In the genomic region with DNA sequence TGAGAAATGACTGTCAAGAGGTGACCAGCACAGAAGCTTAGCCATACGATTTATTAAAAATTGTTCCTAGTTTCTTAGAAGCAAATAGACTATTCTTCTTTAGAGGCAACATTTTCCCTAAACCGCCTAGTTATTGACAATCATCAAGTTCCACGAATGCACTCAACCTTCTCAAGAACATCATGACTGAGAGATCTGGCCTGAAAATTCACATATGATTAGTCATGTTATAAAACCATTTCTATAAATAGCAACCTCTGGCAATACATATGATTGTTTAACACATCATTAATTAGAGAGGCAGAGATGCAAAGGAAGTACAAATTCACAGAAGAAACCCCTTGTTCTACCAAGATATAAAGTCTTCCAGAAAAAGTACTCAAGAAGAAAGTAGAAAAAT, we compare ENCODE assay signal across 1 cellular context.
TF ChIP-seq lines count a peak whose summit lies in the region.

No MANE protein-coding gene starts in this region.

TF ChIP-seq in K562, 482 proteins besides CTCF, POLR2A, EP300 and RAD21 (continued from another document):
- TF ChIP-seq, protein P1, sequence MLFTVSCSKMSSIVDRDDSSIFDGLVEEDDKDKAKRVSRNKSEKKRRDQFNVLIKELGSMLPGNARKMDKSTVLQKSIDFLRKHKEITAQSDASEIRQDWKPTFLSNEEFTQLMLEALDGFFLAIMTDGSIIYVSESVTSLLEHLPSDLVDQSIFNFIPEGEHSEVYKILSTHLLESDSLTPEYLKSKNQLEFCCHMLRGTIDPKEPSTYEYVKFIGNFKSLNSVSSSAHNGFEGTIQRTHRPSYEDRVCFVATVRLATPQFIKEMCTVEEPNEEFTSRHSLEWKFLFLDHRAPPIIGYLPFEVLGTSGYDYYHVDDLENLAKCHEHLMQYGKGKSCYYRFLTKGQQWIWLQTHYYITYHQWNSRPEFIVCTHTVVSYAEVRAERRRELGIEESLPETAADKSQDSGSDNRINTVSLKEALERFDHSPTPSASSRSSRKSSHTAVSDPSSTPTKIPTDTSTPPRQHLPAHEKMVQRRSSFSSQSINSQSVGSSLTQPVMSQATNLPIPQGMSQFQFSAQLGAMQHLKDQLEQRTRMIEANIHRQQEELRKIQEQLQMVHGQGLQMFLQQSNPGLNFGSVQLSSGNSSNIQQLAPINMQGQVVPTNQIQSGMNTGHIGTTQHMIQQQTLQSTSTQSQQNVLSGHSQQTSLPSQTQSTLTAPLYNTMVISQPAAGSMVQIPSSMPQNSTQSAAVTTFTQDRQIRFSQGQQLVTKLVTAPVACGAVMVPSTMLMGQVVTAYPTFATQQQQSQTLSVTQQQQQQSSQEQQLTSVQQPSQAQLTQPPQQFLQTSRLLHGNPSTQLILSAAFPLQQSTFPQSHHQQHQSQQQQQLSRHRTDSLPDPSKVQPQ (CRISPR knock-in tag; IDR thresholded peaks at IDR 0.05; ENCODE audit: borderline replicate concordance): no peak
- TF ChIP-seq, protein P2, sequence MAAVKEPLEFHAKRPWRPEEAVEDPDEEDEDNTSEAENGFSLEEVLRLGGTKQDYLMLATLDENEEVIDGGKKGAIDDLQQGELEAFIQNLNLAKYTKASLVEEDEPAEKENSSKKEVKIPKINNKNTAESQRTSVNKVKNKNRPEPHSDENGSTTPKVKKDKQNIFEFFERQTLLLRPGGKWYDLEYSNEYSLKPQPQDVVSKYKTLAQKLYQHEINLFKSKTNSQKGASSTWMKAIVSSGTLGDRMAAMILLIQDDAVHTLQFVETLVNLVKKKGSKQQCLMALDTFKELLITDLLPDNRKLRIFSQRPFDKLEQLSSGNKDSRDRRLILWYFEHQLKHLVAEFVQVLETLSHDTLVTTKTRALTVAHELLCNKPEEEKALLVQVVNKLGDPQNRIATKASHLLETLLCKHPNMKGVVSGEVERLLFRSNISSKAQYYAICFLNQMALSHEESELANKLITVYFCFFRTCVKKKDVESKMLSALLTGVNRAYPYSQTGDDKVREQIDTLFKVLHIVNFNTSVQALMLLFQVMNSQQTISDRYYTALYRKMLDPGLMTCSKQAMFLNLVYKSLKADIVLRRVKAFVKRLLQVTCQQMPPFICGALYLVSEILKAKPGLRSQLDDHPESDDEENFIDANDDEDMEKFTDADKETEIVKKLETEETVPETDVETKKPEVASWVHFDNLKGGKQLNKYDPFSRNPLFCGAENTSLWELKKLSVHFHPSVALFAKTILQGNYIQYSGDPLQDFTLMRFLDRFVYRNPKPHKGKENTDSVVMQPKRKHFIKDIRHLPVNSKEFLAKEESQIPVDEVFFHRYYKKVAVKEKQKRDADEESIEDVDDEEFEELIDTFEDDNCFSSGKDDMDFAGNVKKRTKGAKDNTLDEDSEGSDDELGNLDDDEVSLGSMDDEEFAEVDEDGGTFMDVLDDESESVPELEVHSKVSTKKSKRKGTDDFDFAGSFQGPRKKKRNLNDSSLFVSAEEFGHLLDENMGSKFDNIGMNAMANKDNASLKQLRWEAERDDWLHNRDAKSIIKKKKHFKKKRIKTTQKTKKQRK (IDR thresholded peaks at IDR 0.05; ENCODE audit: borderline replicate concordance, low read depth, low read length): no peak
- no peak for TF ChIP-seq ZNF384 (IDR thresholded peaks at IDR 0.05; ENCODE audit: low read depth, low read length)
- TF ChIP-seq CCNT2 (IDR thresholded peaks at IDR 0.05; ENCODE audit: borderline replicate concordance, extremely low read depth, insufficient read length, low read depth, low read length): no peak
- TF ChIP-seq NKRF (IDR thresholded peaks at IDR 0.05; ENCODE audit: borderline replicate concordance): no peak
- TF ChIP-seq NR2C2 (CRISPR knock-in tag; IDR thresholded peaks at IDR 0.05): no peak
- TF ChIP-seq NR2C2 (tag; IDR thresholded peaks at IDR 0.05): no peak
- no peak for TF ChIP-seq ZNF551 (CRISPR knock-in tag; IDR thresholded peaks at IDR 0.05)
- TF ChIP-seq SIN3A (IDR thresholded peaks at IDR 0.05; ENCODE audit: borderline replicate concordance in 2 of 2, control insufficient read depth in 1 of 2, low read depth in 2 of 2, low read length in 2 of 2): no peak
- TF ChIP-seq, protein P3, sequence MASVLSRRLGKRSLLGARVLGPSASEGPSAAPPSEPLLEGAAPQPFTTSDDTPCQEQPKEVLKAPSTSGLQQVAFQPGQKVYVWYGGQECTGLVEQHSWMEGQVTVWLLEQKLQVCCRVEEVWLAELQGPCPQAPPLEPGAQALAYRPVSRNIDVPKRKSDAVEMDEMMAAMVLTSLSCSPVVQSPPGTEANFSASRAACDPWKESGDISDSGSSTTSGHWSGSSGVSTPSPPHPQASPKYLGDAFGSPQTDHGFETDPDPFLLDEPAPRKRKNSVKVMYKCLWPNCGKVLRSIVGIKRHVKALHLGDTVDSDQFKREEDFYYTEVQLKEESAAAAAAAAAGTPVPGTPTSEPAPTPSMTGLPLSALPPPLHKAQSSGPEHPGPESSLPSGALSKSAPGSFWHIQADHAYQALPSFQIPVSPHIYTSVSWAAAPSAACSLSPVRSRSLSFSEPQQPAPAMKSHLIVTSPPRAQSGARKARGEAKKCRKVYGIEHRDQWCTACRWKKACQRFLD (CRISPR knock-in tag; IDR thresholded peaks at IDR 0.05): no peak
- TF ChIP-seq ZNF583 (CRISPR knock-in tag; IDR thresholded peaks at IDR 0.05): no peak
- TF ChIP-seq, protein P4, sequence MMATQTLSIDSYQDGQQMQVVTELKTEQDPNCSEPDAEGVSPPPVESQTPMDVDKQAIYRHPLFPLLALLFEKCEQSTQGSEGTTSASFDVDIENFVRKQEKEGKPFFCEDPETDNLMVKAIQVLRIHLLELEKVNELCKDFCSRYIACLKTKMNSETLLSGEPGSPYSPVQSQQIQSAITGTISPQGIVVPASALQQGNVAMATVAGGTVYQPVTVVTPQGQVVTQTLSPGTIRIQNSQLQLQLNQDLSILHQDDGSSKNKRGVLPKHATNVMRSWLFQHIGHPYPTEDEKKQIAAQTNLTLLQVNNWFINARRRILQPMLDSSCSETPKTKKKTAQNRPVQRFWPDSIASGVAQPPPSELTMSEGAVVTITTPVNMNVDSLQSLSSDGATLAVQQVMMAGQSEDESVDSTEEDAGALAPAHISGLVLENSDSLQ (IDR thresholded peaks at IDR 0.05): no peak
- no peak for TF ChIP-seq NFE2L1 (tag; IDR thresholded peaks at IDR 0.05; ENCODE audit: borderline replicate concordance, low read depth)
TF ChIP-seq in K562: peak in this region for 0.
